8 cellular contexts compared by ENCODE assay signal in the genomic region with DNA sequence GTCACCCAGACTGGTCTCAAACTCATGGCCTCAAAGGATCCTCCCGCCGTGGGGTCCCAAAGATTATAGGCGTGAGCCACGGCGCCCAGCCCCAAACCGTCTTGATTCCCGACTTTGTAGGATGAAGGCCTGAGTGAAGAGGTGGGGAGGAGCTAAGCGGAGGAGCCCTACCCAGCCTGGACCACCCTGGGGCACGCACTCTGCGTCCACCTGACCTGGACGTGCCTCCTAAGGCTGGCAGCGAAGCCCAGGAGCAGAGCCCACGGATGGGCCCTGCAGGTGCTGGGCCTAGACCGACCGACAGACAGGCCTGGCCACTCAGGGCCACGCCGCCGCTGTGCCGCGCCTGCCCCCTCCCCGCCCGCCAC. TPM values are rescaled to one million over a fixed set of nuclear protein-coding genes. Genes with fewer than 3 reads are reported as not detected.
A peak's percentile ranks its signal among the peaks of the same experiment; 100 is the strongest.
DNase-seq lines count a peak whose midpoint lies in the region; ATAC-seq and TF ChIP-seq lines count a peak whose summit lies in the region.
"Not testable (repeated sequence)": the region's sequence is repeated elsewhere in the genome, so short reads cannot be mapped to it uniquely, and the experiment has no call there.

No MANE protein-coding gene starts in this region.

- H3K9me3 Mint-ChIP-seq in activated CD4-positive, alpha-beta T cell treated with anti-CD3 and anti-CD28 coated beads, Interleukin-2, amount 10 ng/mL, durations not matched to agents 24 days and 14 days; chondrocyte (ENCODE audit: low read depth); neural crest cell: not testable (repeated sequence)

- WGBS in tibial nerve, 2 donors: 30 to 31% methylated on average over 9 to 15 of the region's 22 CpGs

- peak overlapping the region; percentile 91 for H3K27ac Mint-ChIP-seq in activated CD4-positive, alpha-beta T cell treated with anti-CD3 and anti-CD28 coated beads, Interleukin-2, amount 10 ng/mL, durations not matched to agents 24 days and 14 days
- peak overlapping the region; percentile 51 for H3K27ac Mint-ChIP-seq in chondrocyte (ENCODE audit: unreplicated experiment)
- H3K27ac Mint-ChIP-seq in neural crest cell (ENCODE audit: unreplicated experiment): not testable (repeated sequence)

- peaks cover 0 to 31% of the 10 kb centered on the region in 2 donors for H3K4me1 ChIP-seq in right atrium auricular region
- peaks cover 0 to 36% (median 10%) of the 10 kb centered on the region in 4 donors for H3K4me1 ChIP-seq in tibial nerve

- peak overlapping the region; percentile 92 for H3K4me3 Mint-ChIP-seq in activated CD4-positive, alpha-beta T cell treated with anti-CD3 and anti-CD28 coated beads, Interleukin-2, amount 10 ng/mL, durations not matched to agents 24 days and 14 days
- peak overlapping the region; percentile 70 for H3K4me3 Mint-ChIP-seq in chondrocyte (ENCODE audit: unreplicated experiment)
- H3K4me3 Mint-ChIP-seq in neural crest cell: peak overlapping the region; percentile 89

- H3K36me3 Mint-ChIP-seq in activated CD4-positive, alpha-beta T cell treated with anti-CD3 and anti-CD28 coated beads, Interleukin-2, amount 10 ng/mL, durations not matched to agents 24 days and 14 days (ENCODE audit: low read depth): peaks cover 25% of the 10 kb centered on the region
- H3K36me3 Mint-ChIP-seq in chondrocyte (ENCODE audit: low read depth); neural crest cell (ENCODE audit: low read depth): not testable (repeated sequence)

- intact Hi-C loops in activated CD4-positive, alpha-beta T cell treated with anti-CD3 and anti-CD28 coated beads, Interleukin-2, amount 10 ng/mL, durations not matched to agents 24 days and 14 days (cut with micrococcal nuclease): loop anchor here (5.0 kb wide), 1 partner anchor 1309 kb away; a partner anchor contains a TSS

- not testable (repeated sequence) for TF ChIP-seq CTCF in chondrocyte (IDR thresholded peaks at IDR 0.05); right atrium auricular region (IDR thresholded peaks at IDR 0.05); neural crest cell (conservative IDR thresholded peaks at IDR 0.05); tibial nerve (IDR thresholded peaks at IDR 0.05)

- not testable (repeated sequence) for H3K27ac ChIP-seq in right atrium auricular region
- peak overlapping the region in 3 of 4 donors; percentile 10 to 67 (median 38) for H3K27ac ChIP-seq in tibial nerve

- peak; percentile 1 for ATAC-seq in HG02763 (IDR thresholded peaks at IDR 0.05; ENCODE audit: unreplicated experiment)

- not testable (repeated sequence) for H3K9me3 ChIP-seq in right atrium auricular region, tibial nerve

- H3K27me3 ChIP-seq in right atrium auricular region, tibial nerve: not testable (repeated sequence)

- peaks cover 30% of the 10 kb centered on the region for H3K4me1 Mint-ChIP-seq in activated CD4-positive, alpha-beta T cell treated with anti-CD3 and anti-CD28 coated beads, Interleukin-2, amount 10 ng/mL, durations not matched to agents 24 days and 14 days
- H3K4me1 Mint-ChIP-seq in chondrocyte (ENCODE audit: low read depth): peaks cover 25% of the 10 kb centered on the region
- H3K4me1 Mint-ChIP-seq in neural crest cell: peaks cover 21% of the 10 kb centered on the region

- not testable (repeated sequence) for TF ChIP-seq EP300 in tibial nerve (IDR thresholded peaks at IDR 0.05)

- not testable (repeated sequence) for H3K36me3 ChIP-seq in right atrium auricular region, tibial nerve

- not testable (repeated sequence) for TF ChIP-seq POLR2A in tibial nerve (IDR thresholded peaks at IDR 0.05)

- DNase-seq in G401 (ENCODE audit: low spot score) (peak; percentile 38), NCI-H146 (lab: John Stamatoyannopoulos, UW) (peak; percentile 45)
- DNase-seq in activated CD4-positive, alpha-beta T cell treated with anti-CD3 and anti-CD28 coated beads, Interleukin-2, amount 10 ng/mL, durations not matched to agents 24 days and 14 days; chondrocyte (ENCODE audit: low spot score); right atrium auricular region (ENCODE audit: low spot score); neural crest cell (ENCODE audit: low read depth, low spot score); tibial nerve (ENCODE audit: low spot score in 2 of 2): not testable (repeated sequence)

- H3K27me3 Mint-ChIP-seq in activated CD4-positive, alpha-beta T cell treated with anti-CD3 and anti-CD28 coated beads, Interleukin-2, amount 10 ng/mL, durations not matched to agents 24 days and 14 days; chondrocyte (ENCODE audit: low read depth); neural crest cell (ENCODE audit: low read depth): not testable (repeated sequence)

- in situ Hi-C loops in G401 (cut with HindIII; ENCODE audit: low sequenced_read_pairs): not testable (repeated sequence)

- H3K4me3 ChIP-seq in right atrium auricular region (peak overlapping the region; percentile 21 to 83), tibial nerve (peak overlapping the region; percentile 40 to 98 (median 72))

RNA-seq across cellular contexts. Expression of a gene that starts 0.7 kb away (rescaled TPM):
- 138 and 230 TPM in 2 replicates for total RNA-seq in G401 (2014; rRNA removed; shearing (Covaris generic))
- 108 and 110 TPM in 2 replicates for total RNA-seq in activated CD4-positive, alpha-beta T cell treated with anti-CD3 and anti-CD28 coated beads, Interleukin-2, amount 10 ng/mL, durations not matched to agents 24 days and 14 days
- total RNA-seq in chondrocyte: 96.5 to 112 TPM (median 109 TPM) in 3 replicates
- 10 to 100 TPM; 74.9 to 84.4 TPM for total RNA-seq in right atrium auricular region
- 114 TPM in 2 replicates for total RNA-seq in neural crest cell
- total RNA-seq in tibial nerve: 100 to 1,000 TPM in 3 of 4 donors, 10 to 100 TPM in 1; 73.5 to 143 (median 114) TPM

RNA-seq across cellular contexts. Expression of a gene that starts 15.5 kb away (rescaled TPM):
- not detected in 2 replicates for total RNA-seq in G401 (2014; rRNA removed; shearing (Covaris generic))
- not detected in 2 replicates for total RNA-seq in activated CD4-positive, alpha-beta T cell treated with anti-CD3 and anti-CD28 coated beads, Interleukin-2, amount 10 ng/mL, durations not matched to agents 24 days and 14 days
- total RNA-seq in chondrocyte (not detected in 3 replicates), right atrium auricular region (10 to 100 TPM; 13.0 to 34.2 TPM), neural crest cell (not detected in 2 replicates), tibial nerve (not detected)

RNA-seq across cellular contexts. Expression of a gene that starts 36.2 kb away (rescaled TPM):
- 54.1 and 63.4 TPM in 2 replicates for total RNA-seq in G401 (2014; rRNA removed; shearing (Covaris generic))
- total RNA-seq in activated CD4-positive, alpha-beta T cell treated with anti-CD3 and anti-CD28 coated beads, Interleukin-2, amount 10 ng/mL, durations not matched to agents 24 days and 14 days: 1.5 and 2.3 TPM in 2 replicates
- 2.4 to 3.0 TPM (median 2.4 TPM) in 3 replicates for total RNA-seq in chondrocyte
- 1 to 10 TPM; 2.8 to 3.9 TPM for total RNA-seq in right atrium auricular region
- 24.0 and 25.5 TPM in 2 replicates for total RNA-seq in neural crest cell
- 10 to 100 TPM; 19.5 to 50.2 (median 34.1) TPM for total RNA-seq in tibial nerve

Comparison
In these comparisons a context has a peak if more than half of its experiments do, and no peak if none do; other contexts are left out.
1. RNA of a gene that starts 15.5 kb away (total RNA-seq): 13.0 to 34.2 TPM in right atrium auricular region; not detected in neural crest cell, not detected in G401, not detected in activated CD4-positive, alpha-beta T cell treated with anti-CD3 and anti-CD28 coated beads, Interleukin-2, amount 10 ng/mL, durations not matched to agents 24 days and 14 days, not detected in chondrocyte and not detected in tibial nerve; every median in the first group is over 10 times any median in the second.
2. Peak in every context shown above with its lines, with median percentiles within 50 percentile points of each other: H3K4me3 Mint-ChIP-seq.